In the genomic region with DNA sequence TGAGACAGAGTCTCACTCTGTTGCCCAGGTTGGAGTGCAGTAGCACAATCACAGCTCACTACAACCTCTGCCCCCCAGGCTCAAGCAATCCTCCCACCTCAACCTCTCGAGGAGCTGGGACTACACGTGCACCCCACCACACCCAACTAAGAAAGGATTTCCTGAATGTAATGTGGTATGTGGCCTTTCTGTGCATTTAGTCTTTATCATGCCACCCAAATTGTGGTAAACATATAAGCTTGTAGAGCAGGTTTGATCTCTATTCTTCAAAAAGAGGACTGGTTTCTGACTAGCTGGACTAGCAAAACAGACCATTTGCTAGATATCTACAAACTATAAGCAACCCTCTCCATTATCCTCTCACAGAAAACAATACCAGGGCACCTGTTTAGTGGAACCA, we compare ENCODE assay signal across 12 cellular contexts. TPM values are rescaled to one million over a fixed set of nuclear protein-coding genes. Genes with fewer than 3 reads are reported as not detected.
A peak's percentile ranks its signal among the peaks of the same experiment; 100 is the strongest.
DNase-seq lines count a peak whose midpoint lies in the region; ATAC-seq and TF ChIP-seq lines count a peak whose summit lies in the region.
"Had no signal": no experiment of that assay in that cellular context is flagged by ENCODE, and none has a peak within 500 bp of the region (broad histone marks: within the 10 kb centered on the region; RNA-seq: fewer than 3 reads in every experiment).

No MANE protein-coding gene starts in this region.

- peak overlapping the region in 1 of 2 experiments; percentile 79 for H3K18ac ChIP-seq in mesenchymal stem cell (ENCODE audit: low read depth in 1 of 2, low read length in 2 of 2)

- intact Hi-C loops in HCT116 (cut with micrococcal nuclease): loop anchor here (5.0 kb wide), 2 partner anchors 32 to 78 kb away; a partner anchor contains a TSS

- peak overlapping the region; percentile 72 for H3K4me3 Mint-ChIP-seq in activated T-helper 17 cell treated with anti-CD3 and anti-CD28 coated beads, Interleukin-2, amount 50 U/mL, for 72 hours

- H3K9ac ChIP-seq in BLaER1 treated with 17β-estradiol and CSF1 and Interleukin-3, amounts not matched to agents 10 nM and 100 nM: no peak overlapping the region
- H3K9ac ChIP-seq in HCT116 (ENCODE audit: low read length): peak overlapping the region; percentile 31
- peak overlapping the region; percentile 7 for H3K9ac ChIP-seq in mesenchymal stem cell (ENCODE audit: low read length)
- H3K9ac ChIP-seq in MM.1S (ENCODE audit: low read length): no peak overlapping the region

- TF ChIP-seq POLR2A in HCT116 (IDR thresholded peaks at IDR 0.05; ENCODE audit: borderline replicate concordance, extremely low read depth, insufficient read depth, insufficient read length): no peak

- peaks cover 20% of the 10 kb centered on the region for H3K4me1 Mint-ChIP-seq in activated T-helper 17 cell treated with anti-CD3 and anti-CD28 coated beads, Interleukin-2, amount 50 U/mL, for 72 hours

- no peak for ATAC-seq in HCT116
- peak; percentile 5 for ATAC-seq in activated T-helper 17 cell treated with anti-CD3 and anti-CD28 coated beads, Interleukin-2, amount 50 U/mL, for 72 hours (replicated peaks)
- ATAC-seq in HG03108 (IDR thresholded peaks at IDR 0.05; ENCODE audit: unreplicated experiment): no peak
- no peak for ATAC-seq in HG03196 (IDR thresholded peaks at IDR 0.05; ENCODE audit: unreplicated experiment)

- H3K9me3 Mint-ChIP-seq in activated T-helper 17 cell treated with anti-CD3 and anti-CD28 coated beads, Interleukin-2, amount 50 U/mL, for 72 hours: no peaks in the 10 kb centered on the region

- no peaks in the 10 kb centered on the region for H3K27me3 ChIP-seq in BLaER1 treated with 17β-estradiol and CSF1 and Interleukin-3, amounts not matched to agents 10 nM and 100 nM
- H3K27me3 ChIP-seq in HCT116 (ENCODE audit: insufficient read depth, low read length) (no peaks in the 10 kb centered on the region), mesenchymal stem cell (ENCODE audit: control insufficient read depth in 1 of 2, insufficient read depth in 1 of 2, low read length in 2 of 2) (no peaks in the 10 kb centered on the region), MM.1S (replicated peaks; ENCODE audit: insufficient read depth, low read length) (no peaks in the 10 kb centered on the region)
- H3K27me3 ChIP-seq: right atrium auricular region had no signal

- no peak overlapping the region for H4K91ac ChIP-seq in mesenchymal stem cell (ENCODE audit: low read length)

- peaks cover 0 to 60% (median 33%) of the 10 kb centered on the region in 11 experiments; a peak in 14 of 22 replicates for H3K36me3 ChIP-seq in BLaER1 treated with 17β-estradiol and CSF1 and Interleukin-3, amounts not matched to agents 10 nM and 100 nM
- no peaks in the 10 kb centered on the region for H3K36me3 ChIP-seq in HCT116 (ENCODE audit: control insufficient read depth in 1 of 2, insufficient read depth in 2 of 2, low read length in 2 of 2)
- no peaks in the 10 kb centered on the region for H3K36me3 ChIP-seq in mesenchymal stem cell (ENCODE audit: control insufficient read depth in 1 of 2, insufficient read depth in 2 of 2, low read depth in 1 of 2, low read length in 2 of 2)
- no peaks in the 10 kb centered on the region for H3K36me3 ChIP-seq in MM.1S (replicated peaks; ENCODE audit: insufficient read depth, low read length)
- H3K36me3 ChIP-seq: right atrium auricular region had no signal

- peak overlapping the region; percentile 44 for H2AK5ac ChIP-seq in mesenchymal stem cell (ENCODE audit: low read length, severe bottlenecking)

- H3K79me2 ChIP-seq in HCT116 (ENCODE audit: insufficient read depth, low read length) (no peaks in the 10 kb centered on the region), MM.1S (ENCODE audit: low read length) (no peaks in the 10 kb centered on the region)

- H3K79me1 ChIP-seq in mesenchymal stem cell (replicated peaks; ENCODE audit: low read length, poor library complexity, severe bottlenecking): peaks cover 26% of the 10 kb centered on the region

- no peaks in the 10 kb centered on the region; a peak in 1 of 22 replicates for H4K20me1 ChIP-seq in BLaER1 treated with 17β-estradiol and CSF1 and Interleukin-3, amounts not matched to agents 10 nM and 100 nM
- H4K20me1 ChIP-seq in HCT116 (ENCODE audit: insufficient read depth) (no peaks in the 10 kb centered on the region), MM.1S (ENCODE audit: insufficient read depth, low read length) (no peaks in the 10 kb centered on the region)

- RAD21 ChIA-PET in HCT116 (lab: Charles Lee; ENCODE audit: low non-redundant PET in 1 of 2, low total read pairs in 2 of 2, uncharacterized antibody in 2 of 2, unreplicated experiment in 2 of 2): no interaction called here

- no peak overlapping the region for H2BK120ac ChIP-seq in mesenchymal stem cell (ENCODE audit: low read depth, low read length)

- no peak for TF ChIP-seq RAD21 in HCT116 (IDR thresholded peaks at IDR 0.05; ENCODE audit: low read depth)

- DNase-seq in HCT116 (ENCODE audit: low read depth, low spot score) (no peak), mesenchymal stem cell (no peak), MM.1S (no peak), NCI-H2029 treated with DMSO at 0.1 percent for 48 hours (lab: John Stamatoyannopoulos, UW) (no peak)
- DNase-seq: glutamatergic neuron, NCI-H446 treated with DMSO at 0.1 percent for 48 hours had no signal

- peak overlapping the region in 10 of 11 experiments; percentile 4 to 58 (median 44); a peak in 17 of 22 replicates for H3K4me2 ChIP-seq in BLaER1 treated with 17β-estradiol and CSF1 and Interleukin-3, amounts not matched to agents 10 nM and 100 nM
- H3K4me2 ChIP-seq in HCT116 (ENCODE audit: low read length) (peak overlapping the region; percentile 57), mesenchymal stem cell (ENCODE audit: low read length, poor library complexity, severe bottlenecking) (no peak overlapping the region), MM.1S (ENCODE audit: low read depth, low read length) (no peak overlapping the region)

- H2AFZ ChIP-seq in HCT116 (ENCODE audit: low read depth, low read length, poor library complexity, severe bottlenecking) (no peak overlapping the region), mesenchymal stem cell (ENCODE audit: low read depth, low read length) (no peak overlapping the region), MM.1S (ENCODE audit: low read length) (no peak overlapping the region)

- POLR2A ChIA-PET in HCT116 (lab: Charles Lee): interaction anchor here (1.1 to 2.7 kb wide), 5 partner anchors 13 to 117 kb away, joined by 3 to 13 read pairs (median 3); a partner anchor contains a TSS

- no peak overlapping the region for H3K14ac ChIP-seq in mesenchymal stem cell (ENCODE audit: low read length in 2 of 2)

- no peak overlapping the region for H2BK5ac ChIP-seq in mesenchymal stem cell (ENCODE audit: low read depth, low read length, poor library complexity, severe bottlenecking)

- H2BK12ac ChIP-seq in mesenchymal stem cell (ENCODE audit: low read length in 2 of 2): peak overlapping the region in 1 of 2 experiments; percentile 53

- H3K27ac Mint-ChIP-seq in activated T-helper 17 cell treated with anti-CD3 and anti-CD28 coated beads, Interleukin-2, amount 50 U/mL, for 72 hours: peak overlapping the region; percentile 92

- H3K27ac ChIP-seq in BLaER1 treated with 17β-estradiol and CSF1 and Interleukin-3, amounts not matched to agents 10 nM and 100 nM: peak overlapping the region in 8 of 11 experiments; percentile 21 to 62 (median 42); a peak in 13 of 22 replicates
- H3K27ac ChIP-seq in HCT116 (ENCODE audit: low read depth, low read length) (peak overlapping the region; percentile 79; the same call in 1 of the 2 replicates), mesenchymal stem cell (ENCODE audit: low read length, poor library complexity, severe bottlenecking) (no peak overlapping the region), MM.1S (ENCODE audit: low read length) (no peak overlapping the region)
- H3K27ac ChIP-seq: right atrium auricular region had no signal

- TF ChIP-seq CTCF in HCT116 (IDR thresholded peaks at IDR 0.05 in 2 of 3, conservative IDR thresholded peaks at IDR 0.05 in 1 of 3; ENCODE audit: borderline replicate concordance in 1 of 3, insufficient read depth in 1 of 3, low read depth in 2 of 3, low read length in 2 of 3): no peak
- no peak for TF ChIP-seq CTCF in MM.1S (IDR thresholded peaks at IDR 0.05; ENCODE audit: low read length)

- no peak overlapping the region for H3K4ac ChIP-seq in mesenchymal stem cell (ENCODE audit: low read depth in 1 of 2, low read length in 2 of 2)

- no peak overlapping the region for H4K8ac ChIP-seq in mesenchymal stem cell (ENCODE audit: low read length)

- H3K23ac ChIP-seq in mesenchymal stem cell (ENCODE audit: low read length in 2 of 2): no peak overlapping the region

- TSS peak; percentile 70 for BruUV-seq in HCT116 (replicated peaks; lab: Mats Ljungman, UMichigan)

- no CpG with 5 or more reads among the region's 2 CpGs for WGBS in mesenchymal stem cell

- H2BK15ac ChIP-seq in mesenchymal stem cell (ENCODE audit: low read depth, poor library complexity, severe bottlenecking): no peak overlapping the region

- H3K27me3 Mint-ChIP-seq in activated T-helper 17 cell treated with anti-CD3 and anti-CD28 coated beads, Interleukin-2, amount 50 U/mL, for 72 hours: no peaks in the 10 kb centered on the region

- H3K4me1 ChIP-seq in BLaER1 treated with 17β-estradiol and CSF1 and Interleukin-3, amounts not matched to agents 10 nM and 100 nM: peaks cover 10 to 22% (median 16%) of the 10 kb centered on the region in 10 experiments
- H3K4me1 ChIP-seq in HCT116 (ENCODE audit: control insufficient read depth in 1 of 2, insufficient read depth in 2 of 2, low read length in 2 of 2): peaks cover 35 to 47% of the 10 kb centered on the region in 2 experiments
- H3K4me1 ChIP-seq in mesenchymal stem cell (ENCODE audit: control insufficient read depth, insufficient read depth, low read depth, low read length): peaks cover 7% of the 10 kb centered on the region
- H3K4me1 ChIP-seq in MM.1S (ENCODE audit: low read length): no peaks in the 10 kb centered on the region
- H3K4me1 ChIP-seq: right atrium auricular region had no signal

- no peaks in the 10 kb centered on the region for H3K9me2 ChIP-seq in HCT116 (ENCODE audit: insufficient read depth)
- H3K9me2 ChIP-seq in MM.1S (replicated peaks; ENCODE audit: insufficient read depth, low read length): no peaks in the 10 kb centered on the region

- no peak overlapping the region for H3K4me3 ChIP-seq in BLaER1 treated with 17β-estradiol and CSF1 and Interleukin-3, amounts not matched to agents 10 nM and 100 nM
- no peak overlapping the region for H3K4me3 ChIP-seq in HCT116 (replicated peaks in 1 of 2; ENCODE audit: low read depth in 1 of 2, low read length in 2 of 2)
- no peak overlapping the region for H3K4me3 ChIP-seq in mesenchymal stem cell (ENCODE audit: insufficient read depth in 1 of 2, low read depth in 1 of 2, low read length in 2 of 2)
- no peak overlapping the region for H3K4me3 ChIP-seq in MM.1S (ENCODE audit: low read length)
- H3K4me3 ChIP-seq: lung, right atrium auricular region had no signal

- H3K36me3 Mint-ChIP-seq in activated T-helper 17 cell treated with anti-CD3 and anti-CD28 coated beads, Interleukin-2, amount 50 U/mL, for 72 hours (ENCODE audit: low read depth): no peaks in the 10 kb centered on the region

- H3F3A ChIP-seq in MM.1S (ENCODE audit: insufficient read depth, low read length): no peaks in the 10 kb centered on the region

- CTCF ChIA-PET in HCT116 (lab: Charles Lee): no interaction called here

- peaks cover 0 to 4% (median 0%) of the 10 kb centered on the region in 11 experiments; a peak in 1 of 22 replicates for H3K9me3 ChIP-seq in BLaER1 treated with 17β-estradiol and CSF1 and Interleukin-3, amounts not matched to agents 10 nM and 100 nM (replicated peaks in 1 of 11)
- H3K9me3 ChIP-seq in HCT116 (ENCODE audit: control insufficient read depth in 1 of 2, insufficient read depth in 1 of 2, low read depth in 1 of 2, low read length in 2 of 2): no peaks in the 10 kb centered on the region
- H3K9me3 ChIP-seq in mesenchymal stem cell (ENCODE audit: control insufficient read depth, low read length): no peaks in the 10 kb centered on the region
- no peaks in the 10 kb centered on the region for H3K9me3 ChIP-seq in MM.1S (replicated peaks; ENCODE audit: insufficient read depth, low read length)
- H3K9me3 ChIP-seq: right atrium auricular region had no signal

RNA-seq across cellular contexts. Expression of a gene that starts 33.6 kb away (rescaled TPM):
- 38.7 TPM for total RNA-seq in HCT116 (2021; ENCODE audit: unreplicated experiment)
- 21.2 and 24.6 TPM in 2 replicates for polyA plus RNA-seq in HCT116 (2012)
- total RNA-seq in activated T-helper 17 cell treated with anti-CD3 and anti-CD28 coated beads, Interleukin-2, amount 50 U/mL, for 72 hours: 1 to 10 TPM; 6.1 to 6.5 TPM
- 49.2 TPM for polyA plus RNA-seq in mesenchymal stem cell (2013, experiment 1 of 2)
- polyA plus RNA-seq in mesenchymal stem cell (2013, experiment 2 of 2): 50.6 TPM

Comparison
In these comparisons a context has a peak if more than half of its experiments do, and no peak if none do; other contexts are left out.
1. H3K27ac ChIP-seq: peak in BLaER1 treated with 17β-estradiol and CSF1 and Interleukin-3, amounts not matched to agents 10 nM and 100 nM (8 of 11) and HCT116 (single experiment); none in mesenchymal stem cell (single experiment) and MM.1S (single experiment).
2. H3K4me2 ChIP-seq: peak in BLaER1 treated with 17β-estradiol and CSF1 and Interleukin-3, amounts not matched to agents 10 nM and 100 nM (10 of 11) and HCT116 (single experiment); none in mesenchymal stem cell (single experiment) and MM.1S (single experiment).
3. H3K9ac ChIP-seq: peak in HCT116 (single experiment) and mesenchymal stem cell (single experiment); none in BLaER1 treated with 17β-estradiol and CSF1 and Interleukin-3, amounts not matched to agents 10 nM and 100 nM (0 of 11) and MM.1S (single experiment).